Comparison of ENCODE assay signal across 8 cellular contexts in the genomic region with DNA sequence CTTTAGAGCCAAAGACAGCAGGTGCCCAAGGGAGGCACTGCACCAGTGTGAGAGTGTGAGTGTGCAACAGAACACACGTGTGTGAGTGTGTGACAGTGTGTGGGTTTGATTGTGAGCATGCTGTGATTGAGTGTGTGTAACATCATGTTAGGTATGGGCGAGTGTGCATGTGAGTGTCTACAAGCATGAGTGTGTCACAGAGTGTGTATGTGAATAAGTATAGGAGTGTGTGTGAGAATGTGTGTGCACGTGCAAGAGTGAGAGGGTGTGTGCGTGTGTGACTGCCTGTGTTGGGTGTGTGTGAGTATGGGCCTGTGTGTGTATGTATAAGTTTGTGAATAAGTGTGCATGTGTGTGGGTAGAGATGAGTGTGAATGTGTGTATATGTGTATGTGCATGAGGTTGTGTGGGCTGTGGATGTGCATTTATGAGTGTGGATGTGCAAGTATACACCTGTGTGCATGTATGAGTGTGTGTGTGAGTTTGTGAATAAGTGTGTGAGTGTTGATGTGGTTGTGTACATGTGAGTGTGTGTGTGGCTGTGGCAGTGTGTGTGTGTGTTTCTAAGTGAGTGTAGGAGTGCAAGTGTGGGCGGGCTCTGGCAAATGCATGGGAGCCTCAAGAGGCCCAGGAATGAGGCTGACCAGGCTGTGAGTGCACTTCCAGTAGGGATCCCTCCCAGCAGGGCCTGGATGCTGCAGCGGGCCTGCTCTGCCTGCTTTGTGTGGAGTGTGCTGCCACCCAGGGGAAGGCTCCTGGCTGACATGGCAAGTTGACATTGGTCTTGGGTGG.
A peak's percentile ranks its signal among the peaks of the same experiment; 100 is the strongest.
DNase-seq lines count a peak whose midpoint lies in the region; ATAC-seq and TF ChIP-seq lines count a peak whose summit lies in the region.

No MANE protein-coding gene starts in this region.

- H3K27me3 ChIP-seq in A673 (replicated peaks; ENCODE audit: insufficient read depth, low read depth, low read length, poor library complexity) = no peaks in the 10 kb centered on the region
- no peaks in the 10 kb centered on the region for H3K27me3 ChIP-seq in GM23248 (replicated peaks; ENCODE audit: insufficient read depth)

- no peak overlapping the region for H3K4me3 Mint-ChIP-seq in brain
- H3K4me3 Mint-ChIP-seq in stimulated activated naive B cell treated with anti-CD40 and anti-IgM and Interleukin-4, amounts not matched to agents 10 μg/mL and 1 μg/mL and 100 μg/mL, for 72 hours = no peak overlapping the region

- intact Hi-C loops in A673 (cut with micrococcal nuclease; ENCODE audit: unreplicated experiment) = loop anchor here (1.0 to 10.0 kb wide), 5 partner anchors 318 to 1191 kb away; no protein-coding TSS in a partner anchor

- peak; percentile 76 for TF ChIP-seq CTCF in A673 (conservative IDR thresholded peaks at IDR 0.05; ENCODE audit: low read depth, low read length)
- peak; percentile 83 to 86 for TF ChIP-seq CTCF in brain (conservative IDR thresholded peaks at IDR 0.05)

- peak; percentile 64 to 65 for ATAC-seq in stimulated activated naive B cell treated with anti-CD40 and anti-IgM and Interleukin-4, amounts not matched to agents 10 μg/mL and 1 μg/mL and 100 μg/mL, for 72 hours (replicated peaks)
- ATAC-seq in HG03520 (IDR thresholded peaks at IDR 0.05; ENCODE audit: unreplicated experiment) (no peak), HG02571 (IDR thresholded peaks at IDR 0.05; ENCODE audit: unreplicated experiment) (no peak)

- peaks cover 25% of the 10 kb centered on the region for H3K4me1 Mint-ChIP-seq in brain
- H3K4me1 Mint-ChIP-seq in stimulated activated naive B cell treated with anti-CD40 and anti-IgM and Interleukin-4, amounts not matched to agents 10 μg/mL and 1 μg/mL and 100 μg/mL, for 72 hours = no peaks in the 10 kb centered on the region

- CTCF ChIA-PET in A673 (lab: Charles Lee) = no interaction called here

- no TSS peak for BruUV-seq in A673 (replicated peaks; lab: Mats Ljungman, UMichigan)

- 52 to 63% methylated on average over 6 of the region's 6 CpGs for WGBS in GM23248 (ENCODE audit: low coverage in 1 of 2, low lambda C conversion rate in 2 of 2, missing lambda C conversion rate in 2 of 2), 2 experiments

- H3F3A ChIP-seq in GM23248 (ENCODE audit: insufficient read depth) = peaks cover 14% of the 10 kb centered on the region

- POLR2A ChIA-PET in A673 (lab: Charles Lee; ENCODE audit: low non-redundant PET) = no interaction called here

- H3K27ac ChIP-seq in A673 (ENCODE audit: low read depth, low read length, poor library complexity, severe bottlenecking) (no peak overlapping the region), GM23248 (no peak overlapping the region)

- H3K9ac ChIP-seq in GM23248 = no peak overlapping the region

- in situ Hi-C loops in GM23248 (cut with MboI) = loop anchor here (10.0 to 25.0 kb wide), 3 partner anchors 314 to 1154 kb away; no protein-coding TSS in a partner anchor

- H2AFZ ChIP-seq in GM23248 = no peak overlapping the region

- no peaks in the 10 kb centered on the region for H4K20me1 ChIP-seq in GM23248 (ENCODE audit: insufficient read depth)

- H3K9me2 ChIP-seq in GM23248 (ENCODE audit: insufficient read depth) = no peaks in the 10 kb centered on the region

- H3K4me2 ChIP-seq in GM23248 (ENCODE audit: unreplicated experiment) = peak overlapping the region; percentile 63

- no peaks in the 10 kb centered on the region for H3K27me3 Mint-ChIP-seq in brain
- H3K27me3 Mint-ChIP-seq in stimulated activated naive B cell treated with anti-CD40 and anti-IgM and Interleukin-4, amounts not matched to agents 10 μg/mL and 1 μg/mL and 100 μg/mL, for 72 hours = no peaks in the 10 kb centered on the region

- H3K36me3 Mint-ChIP-seq in brain = no peaks in the 10 kb centered on the region
- H3K36me3 Mint-ChIP-seq in stimulated activated naive B cell treated with anti-CD40 and anti-IgM and Interleukin-4, amounts not matched to agents 10 μg/mL and 1 μg/mL and 100 μg/mL, for 72 hours = no peaks in the 10 kb centered on the region

- no peaks in the 10 kb centered on the region for H3K9me3 ChIP-seq in A673 (ENCODE audit: low read depth, low read length, poor library complexity, severe bottlenecking)
- H3K9me3 ChIP-seq in GM23248 (ENCODE audit: low read depth) = no peaks in the 10 kb centered on the region

- H3K9me3 Mint-ChIP-seq in brain = no peaks in the 10 kb centered on the region
- H3K9me3 Mint-ChIP-seq in stimulated activated naive B cell treated with anti-CD40 and anti-IgM and Interleukin-4, amounts not matched to agents 10 μg/mL and 1 μg/mL and 100 μg/mL, for 72 hours = no peaks in the 10 kb centered on the region

- DNase-seq in A673 (ENCODE audit: low spot score) (peak; percentile 85), GM23248 (peak; percentile 94), NCI-H345 (lab: John Stamatoyannopoulos, UW) (peak; percentile 77), inferior parietal cortex (ENCODE audit: extremely low spot score) (peak; percentile 76)
- no peak for DNase-seq in stimulated activated naive B cell treated with anti-CD40 and anti-IgM and Interleukin-4, amounts not matched to agents 10 μg/mL and 1 μg/mL and 100 μg/mL, for 72 hours

- H3K4me3 ChIP-seq in A673 (ENCODE audit: low read depth, low read length, poor library complexity, severe bottlenecking) (no peak overlapping the region), GM23248 (no peak overlapping the region)

- H3K79me2 ChIP-seq in GM23248 (ENCODE audit: insufficient read depth) = no peaks in the 10 kb centered on the region

- H3K4me1 ChIP-seq in A673 (ENCODE audit: insufficient read depth, low read length, poor library complexity, severe bottlenecking) (peaks cover 12% of the 10 kb centered on the region), GM23248 (ENCODE audit: insufficient read depth) (peaks cover 31% of the 10 kb centered on the region)

- H3K36me3 ChIP-seq in A673 (ENCODE audit: insufficient read depth, low read length, poor library complexity, severe bottlenecking) (no peaks in the 10 kb centered on the region), GM23248 (ENCODE audit: low read depth) (no peaks in the 10 kb centered on the region)

- H3K27ac Mint-ChIP-seq in brain = peak overlapping the region; percentile 0 to 71 (median 4)
- H3K27ac Mint-ChIP-seq in stimulated activated naive B cell treated with anti-CD40 and anti-IgM and Interleukin-4, amounts not matched to agents 10 μg/mL and 1 μg/mL and 100 μg/mL, for 72 hours = no peak overlapping the region

Comparison
In these comparisons a context has a peak if more than half of its experiments do, and no peak if none do; other contexts are left out.
1. ATAC-seq: peak in stimulated activated naive B cell treated with anti-CD40 and anti-IgM and Interleukin-4, amounts not matched to agents 10 μg/mL and 1 μg/mL and 100 μg/mL, for 72 hours (2 of 2); none in HG03520 (single experiment) and HG02571 (single experiment).